Comparison of ENCODE assay signal across 13 cellular contexts in genomic region chr1:183812686-183813569, GRCh38. TPM values are rescaled to one million over a fixed set of nuclear protein-coding genes. Genes with fewer than 3 reads are reported as not detected.
DNase-seq lines count a peak whose midpoint lies in the region; ATAC-seq, FAIRE-seq and TF ChIP-seq lines count a peak whose summit lies in the region.
"Had no signal": no experiment of that assay in that cellular context is flagged by ENCODE, and none has a peak within 500 bp of the region (broad histone marks: within the 10 kb centered on the region; RNA-seq: fewer than 3 reads in every experiment).

No MANE protein-coding gene starts in this region.

- H3K9ac ChIP-seq in H1 (replicated peaks in 1 of 4; ENCODE audit: extremely low read depth in 1 of 4, low read depth in 3 of 4, low read length in 3 of 4): no peak overlapping the region

- TF ChIP-seq CTCF in H1 (IDR thresholded peaks at IDR 0.05; ENCODE audit: control extremely low read depth in 1 of 3, insufficient read depth in 1 of 3, low read depth in 1 of 3, low read length in 3 of 3): no peak
- TF ChIP-seq CTCF in right lobe of liver (IDR thresholded peaks at IDR 0.05): no peak
- no peak for TF ChIP-seq CTCF in GM13977 (IDR thresholded peaks at IDR 0.05; ENCODE audit: extremely low read depth, insufficient read depth, missing control alignments)

- intact Hi-C loops in right lobe of liver (cut with DNase I): no loop called here

- H4K91ac ChIP-seq in H1 (replicated peaks; ENCODE audit: insufficient read length, low read length): no peak overlapping the region

- H2BK20ac ChIP-seq in H1 (ENCODE audit: low read length): no peak overlapping the region

- TF ChIP-seq RAD21 in H1 (IDR thresholded peaks at IDR 0.05 in 1 of 2, conservative IDR thresholded peaks at IDR 0.05 in 1 of 2; ENCODE audit: low read depth in 2 of 2, low read length in 2 of 2): no peak

- no peak overlapping the region for H3K23ac ChIP-seq in H1 (ENCODE audit: insufficient read length)

- no peak overlapping the region for H3K56ac ChIP-seq in H1 (replicated peaks; ENCODE audit: insufficient read length, low read depth, low read length)

- no peak for FAIRE-seq in H1 (lab: Jason Lieb, UNC)
- FAIRE-seq: TTC549 had no signal

- no peak overlapping the region for H2AFZ ChIP-seq in H1 (ENCODE audit: low read length)

- H3K9me3 ChIP-seq in H1 (ENCODE audit: insufficient read depth in 2 of 2, low read depth in 1 of 2, low read length in 1 of 2) (no peaks in the 10 kb centered on the region), right lobe of liver (no peaks in the 10 kb centered on the region)
- H3K9me3 ChIP-seq: esophagus squamous epithelium had no signal

- no peaks in the 10 kb centered on the region for H3K79me2 ChIP-seq in H1 (ENCODE audit: control insufficient read depth in 1 of 2, insufficient read depth in 2 of 2, low read length in 2 of 2)

- no peak overlapping the region for H2BK120ac ChIP-seq in H1 (replicated peaks; ENCODE audit: low read depth, low read length)

- no peaks in the 10 kb centered on the region for H3K23me2 ChIP-seq in H1 (ENCODE audit: low read depth, low read length)

- WGBS in H1 (ENCODE audit: extremely low coverage in 1 of 2, insufficient coverage in 1 of 2, insufficient read length in 1 of 2, insufficient replicate concordance in 2 of 2, low coverage in 1 of 2, low lambda C conversion rate in 2 of 2, missing lambda C conversion rate in 1 of 2), 2 experiments: 65% methylated on average over 9 of the region's 9 CpGs; no CpG with 5 or more reads in 1 of the 2 experiments
- WGBS in right lobe of liver (ENCODE audit: insufficient coverage, low coverage, low lambda C conversion rate, missing lambda C conversion rate): 67% methylated on average over 5 of the region's 9 CpGs

- no peak overlapping the region for H4K5ac ChIP-seq in H1 (ENCODE audit: insufficient read length, low read depth, low read length)

- H3K27ac ChIP-seq in H1 (ENCODE audit: low read depth, low read length) (no peak overlapping the region), right lobe of liver (no peak overlapping the region)

- H3K4me1 ChIP-seq in H1 (replicated peaks in 1 of 4; ENCODE audit: control insufficient read depth in 3 of 4, insufficient read depth in 4 of 4, low read length in 3 of 4) (peaks cover 0 to 8% (median 1%) of the 10 kb centered on the region in 4 experiments; a peak in 2 of 7 replicates), right lobe of liver (no peaks in the 10 kb centered on the region)

- H2BK15ac ChIP-seq in H1 (ENCODE audit: low read length): no peak overlapping the region

- no peaks in the 10 kb centered on the region for H3K79me1 ChIP-seq in H1 (ENCODE audit: low read depth, low read length)

- no peaks in the 10 kb centered on the region for H3K36me3 ChIP-seq in H1 (ENCODE audit: control insufficient read depth in 2 of 4, insufficient read depth in 4 of 4, low read length in 3 of 4)
- no peaks in the 10 kb centered on the region for H3K36me3 ChIP-seq in right lobe of liver
- H3K36me3 ChIP-seq: esophagus squamous epithelium had no signal

- H3K4me2 ChIP-seq in H1 (ENCODE audit: insufficient read depth in 1 of 2, low read depth in 2 of 2, low read length in 2 of 2): peak overlapping the region in 1 of 2 experiments; percentile 13; a peak in 1 of 4 replicates

- H3K4ac ChIP-seq in H1 (replicated peaks; ENCODE audit: insufficient read length, low read depth, low read length): no peak overlapping the region

- TF ChIP-seq EP300 in H1 (IDR thresholded peaks at IDR 0.05; ENCODE audit: borderline replicate concordance in 1 of 2, low read depth in 2 of 2, low read length in 2 of 2): no peak

- in situ Hi-C loops in GM13977 (cut with MboI; ENCODE audit: low pct_unique_long_range_greater_than_20kb, low sequenced_read_pairs, unreplicated experiment): no loop called here

- CTCF ChIA-PET in H1 (lab: Charles Lee; ENCODE audit: partially characterized antibody): interaction anchor here (0.8 to 0.9 kb wide), 2 partner anchors 10 kb away, joined by 3 read pairs; no protein-coding TSS in a partner anchor

- H3K4me3 ChIP-seq in H1 (ENCODE audit: extremely low read depth in 1 of 4, insufficient read depth in 2 of 4, low read depth in 3 of 4, low read length in 4 of 4) (no peak overlapping the region), right lobe of liver (no peak overlapping the region)
- H3K4me3 ChIP-seq: esophagus squamous epithelium had no signal

- no peaks in the 10 kb centered on the region for H3K27me3 ChIP-seq in H1 (replicated peaks in 1 of 4; ENCODE audit: control insufficient read depth in 3 of 4, extremely low read depth in 1 of 4, insufficient read depth in 3 of 4, low read length in 3 of 4)
- no peaks in the 10 kb centered on the region for H3K27me3 ChIP-seq in right lobe of liver
- H3K27me3 ChIP-seq: esophagus squamous epithelium had no signal

- H4K8ac ChIP-seq in H1 (ENCODE audit: extremely low read depth, insufficient read depth, low read length): no peak overlapping the region

- H3K18ac ChIP-seq in H1 (ENCODE audit: extremely low read depth, low read length): no peak overlapping the region

- DNase-seq in A172 (ENCODE audit: low spot score) (peak; percentile 51), M059J (ENCODE audit: low read depth) (peak; percentile 77), H1 (ENCODE audit: low read depth in 1 of 2, low spot score in 2 of 2) (no peak), right lobe of liver (no peak), GM13977 (ENCODE audit: low spot score) (no peak)
- DNase-seq: esophagus squamous epithelium; naive thymus-derived CD8-positive, alpha-beta T cell; NCI-H510A treated with DMSO at 0.1 percent for 48 hours had no signal

- POLR2A ChIA-PET in H1 (lab: Charles Lee; ENCODE audit: partially characterized antibody): no interaction called here

- H4K20me1 ChIP-seq in H1 (replicated peaks in 1 of 2; ENCODE audit: control insufficient read depth in 1 of 2, insufficient read depth in 2 of 2, low read length in 2 of 2): no peaks in the 10 kb centered on the region

- no peak overlapping the region for H2BK5ac ChIP-seq in H1 (ENCODE audit: low read depth, low read length)

- peak in 3 of 4 donors; percentile 23 to 33 (median 24) for ATAC-seq in right lobe of liver
- ATAC-seq in GM19328 (IDR thresholded peaks at IDR 0.05; ENCODE audit: unreplicated experiment): no peak
- no peak for ATAC-seq in GM19452 (IDR thresholded peaks at IDR 0.05; ENCODE audit: unreplicated experiment)
- ATAC-seq in HG02798 (IDR thresholded peaks at IDR 0.05; ENCODE audit: poor library complexity, unreplicated experiment): no peak
- ATAC-seq: HCT116; naive thymus-derived CD8-positive, alpha-beta T cell had no signal

- H2BK12ac ChIP-seq in H1 (ENCODE audit: low read depth, low read length): peak overlapping the region; percentile 54; the same call in 1 of the 2 replicates

- no peak overlapping the region for H3K14ac ChIP-seq in H1 (ENCODE audit: insufficient read length)

- no peak overlapping the region for H2AK5ac ChIP-seq in H1 (ENCODE audit: low read depth, low read length)

- TF ChIP-seq POLR2A in H1 (IDR thresholded peaks at IDR 0.05; ENCODE audit: control extremely low read depth in 1 of 2, low read depth in 2 of 2, low read length in 2 of 2) (no peak), right lobe of liver (IDR thresholded peaks at IDR 0.05) (no peak)

TF ChIP-seq in H1, 55 proteins besides CTCF, POLR2A, EP300 and RAD21:
- TF ChIP-seq BACH1 (IDR thresholded peaks at IDR 0.05; ENCODE audit: low read length): peak; percentile 48; the same call in 1 of the 2 replicates
- TF ChIP-seq EGR1 (IDR thresholded peaks at IDR 0.05; ENCODE audit: borderline replicate concordance, low read depth, low read length): no peak
- peak; percentile 20; the same call in 1 of the 2 replicates for TF ChIP-seq TEAD4 (IDR thresholded peaks at IDR 0.05; ENCODE audit: low read depth, low read length)
- 0 out of 2 replicates have a peak, but pooled peaks have one; percentile 24 for TF ChIP-seq SUZ12 (IDR thresholded peaks at IDR 0.05; ENCODE audit: low read length)
- TF ChIP-seq JUND (IDR thresholded peaks at IDR 0.05; ENCODE audit: low read length): peak; percentile 75; the same call in 1 of the 2 replicates

RNA-seq across cellular contexts. Expression of gene RGL1, which starts 8.0 kb away (rescaled TPM):
- total RNA-seq in A172 (2014; rRNA removed; shearing (Covaris generic)): 5.1 and 5.6 TPM in 2 replicates
- 9.8 and 18.3 TPM in 2 replicates for total RNA-seq in M059J (2014; rRNA removed; shearing (Covaris generic))
- total RNA-seq in H1 (2021; fragmentation: NEBNext Ultra II Directional; extraction: Animal tissue kit (Norgen Biotek cat#: 25700)): 2.4 TPM in 2 replicates
- polyA plus RNA-seq in H1 (2011; rRNA removed): 0.91 and 0.98 TPM in 2 replicates
- 1.3 TPM for polyA plus RNA-seq in H1 (2011; cell fraction: cytosol; rRNA removed)
- polyA plus RNA-seq in H1 (2011; cell fraction: nucleus; rRNA removed): 2.2 TPM
- 1.2 to 1.9 TPM (median 1.3 TPM) in 4 replicates for polyA plus RNA-seq in H1 (2012, experiment 1 of 2)
- polyA plus RNA-seq in H1 (2012, experiment 2 of 2): 0.17 TPM
- 1.8 TPM for polyA plus RNA-seq in H1 (2013, experiment 1 of 2)
- 1.8 TPM for polyA plus RNA-seq in H1 (2013, experiment 2 of 2)
- polyA minus RNA-seq in H1 (2011; rRNA and poly(A)+ RNA removed): 1.6 and 2.4 TPM in 2 replicates
- polyA minus RNA-seq in H1 (2011; cell fraction: cytosol; rRNA and poly(A)+ RNA removed): 0.81 TPM
- polyA minus RNA-seq in H1 (2011; cell fraction: nucleus; rRNA and poly(A)+ RNA removed): 3.7 TPM
- 10 to 100 TPM in 1 of 6 experiments, 1 to 10 TPM in 5; 5.5 to 13.1 (median 6.9) TPM for total RNA-seq in right lobe of liver

Comparison
In these comparisons a context has a peak if more than half of its experiments do, and no peak if none do; other contexts are left out.
1. DNase-seq: peak in A172 (single experiment) and M059J (single experiment); none in H1 (0 of 2), right lobe of liver (0 of 3) and GM13977 (single experiment).
2. ATAC-seq: peak in right lobe of liver (3 of 4); none in GM19328 (single experiment), GM19452 (single experiment) and HG02798 (single experiment).